1 cellular context compared by ENCODE assay signal in genomic region chr3:4980229-4981159, GRCh38.
A peak's percentile ranks its signal among the peaks of the same experiment; 100 is the strongest.
TF ChIP-seq lines count a peak whose summit lies in the region.

No MANE protein-coding gene starts in this region.

TF ChIP-seq in GM12878, 131 proteins besides CTCF, POLR2A, EP300 and RAD21 (continued from another document):
- TF ChIP-seq MLLT1 (IDR thresholded peaks at IDR 0.05) = peak; percentile 75
- 0 out of 2 replicates have a peak, but pooled peaks have one; percentile 38 for TF ChIP-seq MTA2 (IDR thresholded peaks at IDR 0.05; ENCODE audit: low read depth)
- no peak for TF ChIP-seq SUZ12 (IDR thresholded peaks at IDR 0.05; ENCODE audit: unreplicated experiment)
- peak; percentile 73 to 79 for TF ChIP-seq BHLHE40 (IDR thresholded peaks at IDR 0.05; ENCODE audit: borderline replicate concordance in 1 of 2, low read depth in 2 of 2, low read length in 1 of 2)
- no peak for TF ChIP-seq BCL11A (IDR thresholded peaks at IDR 0.05; ENCODE audit: low read depth, low read length)
- TF ChIP-seq ZBED1 (IDR thresholded peaks at IDR 0.05; ENCODE audit: borderline replicate concordance) = peak; percentile 81; the same call in 1 of the 2 replicates
- peak; percentile 88 for TF ChIP-seq EED (IDR thresholded peaks at IDR 0.05; ENCODE audit: low read depth)
- TF ChIP-seq MXI1 (IDR thresholded peaks at IDR 0.05; ENCODE audit: low read depth, low read length) = peak; percentile 31
- TF ChIP-seq TARDBP (IDR thresholded peaks at IDR 0.05; ENCODE audit: borderline replicate concordance) = 0 out of 2 replicates have a peak, but pooled peaks have one; percentile 4
- TF ChIP-seq HDAC6 (IDR thresholded peaks at IDR 0.05; ENCODE audit: unreplicated experiment) = no peak
- TF ChIP-seq CBFB (IDR thresholded peaks at IDR 0.05; ENCODE audit: low read depth) = peak; percentile 90
- TF ChIP-seq ATF2 (IDR thresholded peaks at IDR 0.05; ENCODE audit: low read length) = no peak
- no peak for TF ChIP-seq RBBP5 (conservative IDR thresholded peaks at IDR 0.05)
- no peak for TF ChIP-seq HCFC1 (IDR thresholded peaks at IDR 0.05; ENCODE audit: low read length)
- no peak for TF ChIP-seq NFXL1 (IDR thresholded peaks at IDR 0.05; ENCODE audit: borderline replicate concordance)
- TF ChIP-seq NBN (IDR thresholded peaks at IDR 0.05) = peak; percentile 81
- 0 out of 2 replicates have a peak, but pooled peaks have one; percentile 20 for TF ChIP-seq ZSCAN29 (IDR thresholded peaks at IDR 0.05)
- no peak for TF ChIP-seq ZNF207 (IDR thresholded peaks at IDR 0.05; ENCODE audit: borderline replicate concordance)
- peak; percentile 57 for TF ChIP-seq CREM (IDR thresholded peaks at IDR 0.05; ENCODE audit: low read depth)
- TF ChIP-seq BCL3 (IDR thresholded peaks at IDR 0.05; ENCODE audit: borderline replicate concordance, insufficient read depth, low read depth, low read length, poor library complexity, severe bottlenecking) = no peak
TF ChIP-seq in GM12878: peak in this region for 51.
